In genomic region chr11:64686466-64687175, GRCh38 we compare ENCODE assay signal across 26 cellular contexts. TPM values are rescaled to one million over a fixed set of nuclear protein-coding genes. Genes with fewer than 3 reads are reported as not detected.
DNase-seq lines count a peak whose midpoint lies in the region; ATAC-seq and TF ChIP-seq lines count a peak whose summit lies in the region.
"Had no signal": no experiment of that assay in that cellular context is flagged by ENCODE, and none has a peak within 500 bp of the region (broad histone marks: within the 10 kb centered on the region; RNA-seq: fewer than 3 reads in every experiment).

No MANE protein-coding gene starts in this region.

- peaks cover 13% of the 10 kb centered on the region for H3K36me3 Mint-ChIP-seq in glutamatergic neuron (ENCODE audit: unreplicated experiment)
- H3K36me3 Mint-ChIP-seq: activated naive CD4-positive, alpha-beta T cell treated with anti-CD3 and anti-CD28 coated beads, Interleukin-2, amount 10 ng/mL, durations not matched to agents 7 days and 5 days; CD14-positive monocyte; naive thymus-derived CD8-positive, alpha-beta T cell had no signal

- ATAC-seq in HG03378 (IDR thresholded peaks at IDR 0.05; ENCODE audit: unreplicated experiment): no peak
- ATAC-seq: HepG2; naive thymus-derived CD8-positive, alpha-beta T cell; PC-3 had no signal

- TF ChIP-seq CTCF in glutamatergic neuron (IDR thresholded peaks at IDR 0.05; ENCODE audit: partially characterized antibody, unreplicated experiment): no peak

- H3K27ac ChIP-seq in angular gyrus (ENCODE audit: low read depth, low read length): peak overlapping the region; percentile 97
- peak overlapping the region; percentile 99 for H3K27ac ChIP-seq in substantia nigra (ENCODE audit: low read depth, low read length, poor library complexity, severe bottlenecking)
- H3K27ac ChIP-seq: VCaP had no signal

- H3K4me1 Mint-ChIP-seq in glutamatergic neuron (ENCODE audit: low read depth, unreplicated experiment): peaks cover 48% of the 10 kb centered on the region

- peak overlapping the region; percentile 48 for H3K27ac Mint-ChIP-seq in glutamatergic neuron (ENCODE audit: unreplicated experiment)
- H3K27ac Mint-ChIP-seq: activated CD4-positive, alpha-beta T cell treated with anti-CD3 and anti-CD28 coated beads, Interleukin-2, amount 10 ng/mL, durations not matched to agents 7 days and 5 days; activated naive CD4-positive, alpha-beta T cell treated with anti-CD3 and anti-CD28 coated beads, Interleukin-2, amount 10 ng/mL, durations not matched to agents 7 days and 5 days; T-helper 2 cell treated with Interferon-gamma antibody and Interleukin-4, amounts not matched to agents 5 μg/mL and 100 μg/mL, for 36 hours had no signal

- peaks cover 7% of the 10 kb centered on the region for H3K9me3 Mint-ChIP-seq in glutamatergic neuron (ENCODE audit: unreplicated experiment)
- H3K9me3 Mint-ChIP-seq: activated CD4-positive, alpha-beta T cell treated with anti-CD3 and anti-CD28 coated beads, Interleukin-2, amount 10 ng/mL, durations not matched to agents 7 days and 5 days; activated naive CD4-positive, alpha-beta T cell treated with anti-CD3 and anti-CD28 coated beads, Interleukin-2, amount 10 ng/mL, durations not matched to agents 7 days and 5 days; naive thymus-derived CD8-positive, alpha-beta T cell; T-helper 2 cell treated with Interferon-gamma antibody and Interleukin-4, amounts not matched to agents 5 μg/mL and 100 μg/mL, for 36 hours had no signal

- H3K27me3 Mint-ChIP-seq in glutamatergic neuron (ENCODE audit: unreplicated experiment): peaks cover 27% of the 10 kb centered on the region

- DNase-seq in M059J (ENCODE audit: low read depth) (peak; percentile 22), glutamatergic neuron (no peak), substantia nigra (lab: John Stamatoyannopoulos, UW) (peak in 1 of 49 donors; percentile 44), KBM-7 (no peak), NCI-H2081 treated with DMSO at 0.1 percent for 48 hours (lab: John Stamatoyannopoulos, UW) (no peak), DMS79 (lab: John Stamatoyannopoulos, UW) (no peak)
- DNase-seq: activated CD4-positive, alpha-beta T cell treated with anti-CD3 and anti-CD28 coated beads, Interleukin-2, amount 10 ng/mL, durations not matched to agents 7 days and 5 days; activated naive CD4-positive, alpha-beta T cell treated with anti-CD3 and anti-CD28 coated beads, Interleukin-2, amount 10 ng/mL, durations not matched to agents 7 days and 5 days; Calu3; DND-41; islet precursor cell; naive thymus-derived CD8-positive, alpha-beta T cell; NCI-H1048; NCI-H2171 treated with DMSO at 0.1 percent for 48 hours; NCI-H524; NK-92 treated with Interleukin-12 subunit alpha and Interleukin-12 subunit beta, amount 100 ng/mL, for 24 hours; PC-3; stimulated activated CD4-positive, alpha-beta T cell treated with anti-CD3 and anti-CD28 coated beads, Interleukin-2, amount 100 ng/mL, for 48 hours had no signal

- in situ Hi-C loops in KBM-7 (cut with MboI; ENCODE audit: low pct_unique_long_range_greater_than_20kb, low sequenced_read_pairs): no loop called here

- H3K4me3 Mint-ChIP-seq in glutamatergic neuron (ENCODE audit: unreplicated experiment): peak overlapping the region; percentile 63
- H3K4me3 Mint-ChIP-seq: activated CD4-positive, alpha-beta T cell treated with anti-CD3 and anti-CD28 coated beads, Interleukin-2, amount 10 ng/mL, durations not matched to agents 7 days and 5 days; activated naive CD4-positive, alpha-beta T cell treated with anti-CD3 and anti-CD28 coated beads, Interleukin-2, amount 10 ng/mL, durations not matched to agents 7 days and 5 days; T-helper 2 cell treated with Interferon-gamma antibody and Interleukin-4, amounts not matched to agents 5 μg/mL and 100 μg/mL, for 36 hours had no signal

RNA-seq across cellular contexts. Expression of gene NRXN2, which starts 36.4 kb away (rescaled TPM):
- 0.12 TPM in 1 of 2 replicates, not detected in the other for total RNA-seq in M059J (2014; rRNA removed; shearing (Covaris generic))
- 50.4 TPM for total RNA-seq in glutamatergic neuron (ENCODE audit: unreplicated experiment)
- total RNA-seq: Calu3, dermis microvascular lymphatic vessel endothelial cell, endothelial cell of umbilical vein, HepG2, PC-3 had no signal

RNA-seq across cellular contexts. Expression of gene RASGRP2, which starts 57.3 kb away (rescaled TPM):
- 0.42 TPM in 1 of 2 replicates, not detected in the other for total RNA-seq in M059J (2014; rRNA removed; shearing (Covaris generic))
- 2.9 TPM for total RNA-seq in glutamatergic neuron (ENCODE audit: unreplicated experiment)
- total RNA-seq: Calu3, HepG2, PC-3 had no signal

Comparison
In these comparisons a context has a peak if more than half of its experiments do, and no peak if none do; other contexts are left out.
1. RNA of gene NRXN2, which starts 36.4 kb away (total RNA-seq): 50.4 TPM in glutamatergic neuron (single experiment); 0.12 TPM in M059J; every median in the first group is over 10 times any median in the second.